Comparison of ENCODE assay signal across 1 cellular context in the genomic region with DNA sequence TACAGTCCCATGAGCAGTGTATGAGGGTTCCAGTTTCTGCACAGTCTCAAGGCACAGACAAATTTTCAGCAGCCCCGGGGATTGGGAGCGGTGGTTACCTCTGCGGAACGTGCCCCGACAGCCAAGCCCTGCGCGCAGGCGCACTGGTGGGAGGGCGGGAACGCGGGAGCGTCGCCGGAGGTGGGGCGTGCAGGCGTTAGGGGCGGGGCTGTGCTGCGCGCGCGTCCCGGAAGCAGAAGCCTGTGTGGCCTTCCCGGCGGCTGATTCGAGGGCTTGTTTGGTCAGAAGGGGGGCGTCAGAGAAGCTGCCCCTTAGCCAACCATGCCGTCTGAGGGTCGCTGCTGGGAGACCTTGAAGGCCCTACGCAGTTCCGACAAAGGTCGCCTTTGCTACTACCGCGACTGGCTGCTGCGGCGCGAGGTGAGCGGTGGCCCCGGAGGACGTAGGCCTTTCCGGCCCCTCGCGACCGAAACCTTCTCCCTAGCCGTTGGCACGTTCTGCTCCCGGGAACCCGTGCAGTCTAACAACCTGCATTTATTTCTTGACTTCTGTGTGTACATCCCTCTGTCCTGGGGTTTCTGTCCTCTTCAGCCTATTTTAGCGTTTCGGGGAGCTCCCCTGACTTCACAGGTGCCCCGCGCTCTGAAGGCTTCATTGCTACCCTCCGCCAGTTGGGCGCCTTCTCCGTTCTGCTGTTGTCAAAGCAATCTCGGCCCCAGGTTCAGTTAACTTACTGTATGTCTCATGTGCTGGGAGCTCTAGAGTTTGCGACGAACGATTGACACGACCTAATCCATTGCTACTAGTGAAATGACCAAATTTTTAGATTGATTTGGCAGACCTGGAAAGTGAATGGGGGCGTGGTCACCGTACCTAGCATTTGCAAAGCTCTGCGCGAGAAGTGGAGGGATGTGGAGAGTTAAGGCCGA.
TF ChIP-seq lines count a peak whose summit lies in the region.

A gene with protein sequence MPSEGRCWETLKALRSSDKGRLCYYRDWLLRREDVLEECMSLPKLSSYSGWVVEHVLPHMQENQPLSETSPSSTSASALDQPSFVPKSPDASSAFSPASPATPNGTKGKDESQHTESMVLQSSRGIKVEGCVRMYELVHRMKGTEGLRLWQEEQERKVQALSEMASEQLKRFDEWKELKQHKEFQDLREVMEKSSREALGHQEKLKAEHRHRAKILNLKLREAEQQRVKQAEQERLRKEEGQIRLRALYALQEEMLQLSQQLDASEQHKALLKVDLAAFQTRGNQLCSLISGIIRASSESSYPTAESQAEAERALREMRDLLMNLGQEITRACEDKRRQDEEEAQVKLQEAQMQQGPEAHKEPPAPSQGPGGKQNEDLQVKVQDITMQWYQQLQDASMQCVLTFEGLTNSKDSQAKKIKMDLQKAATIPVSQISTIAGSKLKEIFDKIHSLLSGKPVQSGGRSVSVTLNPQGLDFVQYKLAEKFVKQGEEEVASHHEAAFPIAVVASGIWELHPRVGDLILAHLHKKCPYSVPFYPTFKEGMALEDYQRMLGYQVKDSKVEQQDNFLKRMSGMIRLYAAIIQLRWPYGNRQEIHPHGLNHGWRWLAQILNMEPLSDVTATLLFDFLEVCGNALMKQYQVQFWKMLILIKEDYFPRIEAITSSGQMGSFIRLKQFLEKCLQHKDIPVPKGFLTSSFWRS (plus strand): TSS at position 235 of the 929 bp plus-strand sequence. CDS start 87 bp downstream, at position 322.

TF ChIP-seq in GM12878, 131 proteins besides CTCF, POLR2A, EP300 and RAD21 (continued from another document):
- TF ChIP-seq, protein P1, sequence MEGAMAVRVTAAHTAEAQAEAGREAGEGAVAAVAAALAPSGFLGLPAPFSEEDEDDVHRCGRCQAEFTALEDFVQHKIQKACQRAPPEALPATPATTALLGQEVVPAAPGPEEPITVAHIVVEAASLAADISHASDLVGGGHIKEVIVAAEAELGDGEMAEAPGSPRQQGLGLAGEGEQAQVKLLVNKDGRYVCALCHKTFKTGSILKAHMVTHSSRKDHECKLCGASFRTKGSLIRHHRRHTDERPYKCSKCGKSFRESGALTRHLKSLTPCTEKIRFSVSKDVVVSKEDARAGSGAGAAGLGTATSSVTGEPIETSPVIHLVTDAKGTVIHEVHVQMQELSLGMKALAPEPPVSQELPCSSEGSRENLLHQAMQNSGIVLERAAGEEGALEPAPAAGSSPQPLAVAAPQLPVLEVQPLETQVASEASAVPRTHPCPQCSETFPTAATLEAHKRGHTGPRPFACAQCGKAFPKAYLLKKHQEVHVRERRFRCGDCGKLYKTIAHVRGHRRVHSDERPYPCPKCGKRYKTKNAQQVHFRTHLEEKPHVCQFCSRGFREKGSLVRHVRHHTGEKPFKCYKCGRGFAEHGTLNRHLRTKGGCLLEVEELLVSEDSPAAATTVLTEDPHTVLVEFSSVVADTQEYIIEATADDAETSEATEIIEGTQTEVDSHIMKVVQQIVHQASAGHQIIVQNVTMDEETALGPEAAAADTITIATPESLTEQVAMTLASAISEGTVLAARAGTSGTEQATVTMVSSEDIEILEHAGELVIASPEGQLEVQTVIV (IDR thresholded peaks at IDR 0.05; ENCODE audit: borderline replicate concordance, partially characterized antibody), result peak; percentile 49
- TF ChIP-seq BACH1 (IDR thresholded peaks at IDR 0.05; ENCODE audit: borderline replicate concordance), result peak; percentile 73
- TF ChIP-seq HCFC1 (IDR thresholded peaks at IDR 0.05; ENCODE audit: low read length), result 0 out of 2 replicates have a peak, but pooled peaks have one; percentile 23
- TF ChIP-seq, protein P2, sequence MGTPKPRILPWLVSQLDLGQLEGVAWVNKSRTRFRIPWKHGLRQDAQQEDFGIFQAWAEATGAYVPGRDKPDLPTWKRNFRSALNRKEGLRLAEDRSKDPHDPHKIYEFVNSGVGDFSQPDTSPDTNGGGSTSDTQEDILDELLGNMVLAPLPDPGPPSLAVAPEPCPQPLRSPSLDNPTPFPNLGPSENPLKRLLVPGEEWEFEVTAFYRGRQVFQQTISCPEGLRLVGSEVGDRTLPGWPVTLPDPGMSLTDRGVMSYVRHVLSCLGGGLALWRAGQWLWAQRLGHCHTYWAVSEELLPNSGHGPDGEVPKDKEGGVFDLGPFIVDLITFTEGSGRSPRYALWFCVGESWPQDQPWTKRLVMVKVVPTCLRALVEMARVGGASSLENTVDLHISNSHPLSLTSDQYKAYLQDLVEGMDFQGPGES (IDR thresholded peaks at IDR 0.05), result no peak
- 0 out of 2 replicates have a peak, but pooled peaks have one; percentile 10 for TF ChIP-seq MTA2 (IDR thresholded peaks at IDR 0.05; ENCODE audit: low read depth)
- 0 out of 2 replicates have a peak, but pooled peaks have one; percentile 42 for TF ChIP-seq CHD2 (IDR thresholded peaks at IDR 0.05; ENCODE audit: borderline replicate concordance, low read depth, low read length)
- no peak for TF ChIP-seq ZNF24 (IDR thresholded peaks at IDR 0.05)
- no peak for TF ChIP-seq STAT3 (IDR thresholded peaks at IDR 0.05; ENCODE audit: low read depth, low read length)
- TF ChIP-seq, protein P3, sequence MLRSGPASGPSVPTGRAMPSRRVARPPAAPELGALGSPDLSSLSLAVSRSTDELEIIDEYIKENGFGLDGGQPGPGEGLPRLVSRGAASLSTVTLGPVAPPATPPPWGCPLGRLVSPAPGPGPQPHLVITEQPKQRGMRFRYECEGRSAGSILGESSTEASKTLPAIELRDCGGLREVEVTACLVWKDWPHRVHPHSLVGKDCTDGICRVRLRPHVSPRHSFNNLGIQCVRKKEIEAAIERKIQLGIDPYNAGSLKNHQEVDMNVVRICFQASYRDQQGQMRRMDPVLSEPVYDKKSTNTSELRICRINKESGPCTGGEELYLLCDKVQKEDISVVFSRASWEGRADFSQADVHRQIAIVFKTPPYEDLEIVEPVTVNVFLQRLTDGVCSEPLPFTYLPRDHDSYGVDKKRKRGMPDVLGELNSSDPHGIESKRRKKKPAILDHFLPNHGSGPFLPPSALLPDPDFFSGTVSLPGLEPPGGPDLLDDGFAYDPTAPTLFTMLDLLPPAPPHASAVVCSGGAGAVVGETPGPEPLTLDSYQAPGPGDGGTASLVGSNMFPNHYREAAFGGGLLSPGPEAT (IDR thresholded peaks at IDR 0.05; ENCODE audit: low read depth), result peak; percentile 59; the same call in 1 of the 2 replicates
- TF ChIP-seq ETV6 (conservative IDR thresholded peaks at IDR 0.05 in 1 of 2, IDR thresholded peaks at IDR 0.05 in 1 of 2; ENCODE audit: borderline replicate concordance in 1 of 2, low read depth in 1 of 2), result 0 out of 4 replicates have a peak, but pooled peaks of 1 of the 2 experiments have one; percentile 13
- peak; percentile 72 for TF ChIP-seq NRF1 (conservative IDR thresholded peaks at IDR 0.05; ENCODE audit: low read depth, low read length)
- 0 out of 4 replicates have a peak, but pooled peaks of 1 of the 2 experiments have one; percentile 20 for TF ChIP-seq SRF (IDR thresholded peaks at IDR 0.05; ENCODE audit: low read depth in 2 of 2, low read length in 2 of 2)
- TF ChIP-seq IKZF1 (conservative IDR thresholded peaks at IDR 0.05), result peak; percentile 85
- TF ChIP-seq EZH2 (IDR thresholded peaks at IDR 0.05; ENCODE audit: borderline replicate concordance, control insufficient read depth, low read depth, low read length), result no peak
- TF ChIP-seq BHLHE40 (IDR thresholded peaks at IDR 0.05; ENCODE audit: borderline replicate concordance in 1 of 2, low read depth in 2 of 2, low read length in 1 of 2), result peak; percentile 88 to 94
- TF ChIP-seq, protein P4, sequence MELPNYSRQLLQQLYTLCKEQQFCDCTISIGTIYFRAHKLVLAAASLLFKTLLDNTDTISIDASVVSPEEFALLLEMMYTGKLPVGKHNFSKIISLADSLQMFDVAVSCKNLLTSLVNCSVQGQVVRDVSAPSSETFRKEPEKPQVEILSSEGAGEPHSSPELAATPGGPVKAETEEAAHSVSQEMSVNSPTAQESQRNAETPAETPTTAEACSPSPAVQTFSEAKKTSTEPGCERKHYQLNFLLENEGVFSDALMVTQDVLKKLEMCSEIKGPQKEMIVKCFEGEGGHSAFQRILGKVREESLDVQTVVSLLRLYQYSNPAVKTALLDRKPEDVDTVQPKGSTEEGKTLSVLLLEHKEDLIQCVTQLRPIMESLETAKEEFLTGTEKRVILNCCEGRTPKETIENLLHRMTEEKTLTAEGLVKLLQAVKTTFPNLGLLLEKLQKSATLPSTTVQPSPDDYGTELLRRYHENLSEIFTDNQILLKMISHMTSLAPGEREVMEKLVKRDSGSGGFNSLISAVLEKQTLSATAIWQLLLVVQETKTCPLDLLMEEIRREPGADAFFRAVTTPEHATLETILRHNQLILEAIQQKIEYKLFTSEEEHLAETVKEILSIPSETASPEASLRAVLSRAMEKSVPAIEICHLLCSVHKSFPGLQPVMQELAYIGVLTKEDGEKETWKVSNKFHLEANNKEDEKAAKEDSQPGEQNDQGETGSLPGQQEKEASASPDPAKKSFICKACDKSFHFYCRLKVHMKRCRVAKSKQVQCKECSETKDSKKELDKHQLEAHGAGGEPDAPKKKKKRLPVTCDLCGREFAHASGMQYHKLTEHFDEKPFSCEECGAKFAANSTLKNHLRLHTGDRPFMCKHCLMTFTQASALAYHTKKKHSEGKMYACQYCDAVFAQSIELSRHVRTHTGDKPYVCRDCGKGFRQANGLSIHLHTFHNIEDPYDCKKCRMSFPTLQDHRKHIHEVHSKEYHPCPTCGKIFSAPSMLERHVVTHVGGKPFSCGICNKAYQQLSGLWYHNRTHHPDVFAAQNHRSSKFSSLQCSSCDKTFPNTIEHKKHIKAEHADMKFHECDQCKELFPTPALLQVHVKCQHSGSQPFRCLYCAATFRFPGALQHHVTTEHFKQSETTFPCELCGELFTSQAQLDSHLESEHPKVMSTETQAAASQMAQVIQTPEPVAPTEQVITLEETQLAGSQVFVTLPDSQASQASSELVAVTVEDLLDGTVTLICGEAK (IDR thresholded peaks at IDR 0.05; ENCODE audit: borderline replicate concordance), result peak; percentile 49; the same call in 1 of the 2 replicates
- TF ChIP-seq POLR2AphosphoS5 (IDR thresholded peaks at IDR 0.05; ENCODE audit: low read length), result peak; percentile 82
- peak; percentile 30 for TF ChIP-seq MEF2B (IDR thresholded peaks at IDR 0.05; ENCODE audit: partially characterized antibody, poor library complexity, severe bottlenecking)
- peak; percentile 64 for TF ChIP-seq MXI1 (IDR thresholded peaks at IDR 0.05; ENCODE audit: low read depth, low read length)
- 0 out of 2 replicates have a peak, but pooled peaks have one; percentile 78 for TF ChIP-seq RB1 (IDR thresholded peaks at IDR 0.05; ENCODE audit: borderline replicate concordance)
- peak; percentile 3; the same call in 1 of the 2 replicates for TF ChIP-seq RUNX3 (IDR thresholded peaks at IDR 0.05; ENCODE audit: low read length)
- no peak for TF ChIP-seq NR2F1 (conservative IDR thresholded peaks at IDR 0.05)
- no peak for TF ChIP-seq NFIC (IDR thresholded peaks at IDR 0.05; ENCODE audit: low read depth, low read length)
- no peak for TF ChIP-seq SREBF1 (IDR thresholded peaks at IDR 0.05; ENCODE audit: low read length)
- TF ChIP-seq, protein P5, sequence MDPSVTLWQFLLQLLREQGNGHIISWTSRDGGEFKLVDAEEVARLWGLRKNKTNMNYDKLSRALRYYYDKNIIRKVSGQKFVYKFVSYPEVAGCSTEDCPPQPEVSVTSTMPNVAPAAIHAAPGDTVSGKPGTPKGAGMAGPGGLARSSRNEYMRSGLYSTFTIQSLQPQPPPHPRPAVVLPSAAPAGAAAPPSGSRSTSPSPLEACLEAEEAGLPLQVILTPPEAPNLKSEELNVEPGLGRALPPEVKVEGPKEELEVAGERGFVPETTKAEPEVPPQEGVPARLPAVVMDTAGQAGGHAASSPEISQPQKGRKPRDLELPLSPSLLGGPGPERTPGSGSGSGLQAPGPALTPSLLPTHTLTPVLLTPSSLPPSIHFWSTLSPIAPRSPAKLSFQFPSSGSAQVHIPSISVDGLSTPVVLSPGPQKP (IDR thresholded peaks at IDR 0.05; ENCODE audit: low read depth, low read length), result peak; percentile 52
